14 cellular contexts compared by ENCODE assay signal in genomic region chr13:113838711-113839201, GRCh38. TPM values are rescaled to one million over a fixed set of nuclear protein-coding genes. Genes with fewer than 3 reads are reported as not detected.
DNase-seq lines count a peak whose midpoint lies in the region; ATAC-seq, FAIRE-seq and TF ChIP-seq lines count a peak whose summit lies in the region.
"Had no signal": no experiment of that assay in that cellular context is flagged by ENCODE, and none has a peak within 500 bp of the region (broad histone marks: within the 10 kb centered on the region; RNA-seq: fewer than 3 reads in every experiment).

No MANE protein-coding gene starts in this region.

- H3K27ac ChIP-seq in BLaER1 treated with 17β-estradiol and CSF1 and Interleukin-3, amounts not matched to agents 10 nM and 100 nM, result peak overlapping the region in 1 of 11 experiments; percentile 15; a peak in 1 of 22 replicates
- peak overlapping the region in 8 of 10 donors; percentile 54 to 97 (median 88) for H3K27ac ChIP-seq in heart right ventricle

- POLR2A ChIA-PET in activated CD4-positive, alpha-beta T cell treated with anti-CD3 and anti-CD28 coated beads, Interleukin-2, amount 10 ng/mL, durations not matched to agents 7 days and 5 days (lab: Charles Lee), result no interaction called here

- intact Hi-C loops in heart right ventricle (cut with DNase I), result no loop called here

- no peaks in the 10 kb centered on the region for H3K27me3 Mint-ChIP-seq in activated CD4-positive, alpha-beta T cell treated with anti-CD3 and anti-CD28 coated beads, Interleukin-2, amount 10 ng/mL, durations not matched to agents 7 days and 5 days
- H3K27me3 Mint-ChIP-seq: naive B cell had no signal

- H3K36me3 ChIP-seq in BLaER1 treated with 17β-estradiol and CSF1 and Interleukin-3, amounts not matched to agents 10 nM and 100 nM, result peaks cover 0 to 59% (median 21%) of the 10 kb centered on the region in 11 experiments; a peak in 18 of 22 replicates
- H3K36me3 ChIP-seq in heart right ventricle, result peaks cover 0 to 54% (median 13%) of the 10 kb centered on the region in 9 donors

- peak overlapping the region in 10 of 11 experiments; percentile 75 to 92 (median 82); a peak in 19 of 22 replicates for H3K4me2 ChIP-seq in BLaER1 treated with 17β-estradiol and CSF1 and Interleukin-3, amounts not matched to agents 10 nM and 100 nM

- H3K36me3 Mint-ChIP-seq in activated CD4-positive, alpha-beta T cell treated with anti-CD3 and anti-CD28 coated beads, Interleukin-2, amount 10 ng/mL, durations not matched to agents 7 days and 5 days (ENCODE audit: low read depth), result no peaks in the 10 kb centered on the region
- H3K36me3 Mint-ChIP-seq: naive B cell had no signal

- no peak overlapping the region for H3K4me3 Mint-ChIP-seq in activated CD4-positive, alpha-beta T cell treated with anti-CD3 and anti-CD28 coated beads, Interleukin-2, amount 10 ng/mL, durations not matched to agents 7 days and 5 days
- H3K4me3 Mint-ChIP-seq: activated T-helper 1 cell treated with anti-CD3 and anti-CD28 coated beads, Interleukin-12 subunit alpha, Interleukin-12 subunit beta, Interleukin-2, Interleukin-4 antibody, amounts not matched to agents 30 ng/mL and 10 ng/mL and 1 ng/mL, durations not matched to agents 14 hours and 24 hours and 36 hours; naive B cell; WTC11 had no signal

- no peak for FAIRE-seq in GM12892 (lab: Jason Lieb, UNC)
- no peak for FAIRE-seq in GM12891 (lab: Jason Lieb, UNC)

- DNase-seq in astrocyte of the cerebellum (ENCODE audit: low read depth) (no peak), heart right ventricle (peak in 1 of 2 donors; percentile 24), skeletal muscle cell (ENCODE audit: low read depth) (no peak), GM12892 (ENCODE audit: insufficient read length) (no peak), GM12891 (ENCODE audit: insufficient read length, low spot score) (no peak), G401 (ENCODE audit: low spot score) (no peak)
- DNase-seq in activated CD4-positive, alpha-beta T cell treated with anti-CD3 and anti-CD28 coated beads, Interleukin-2, amount 10 ng/mL, durations not matched to agents 7 days and 5 days, result no peak
- DNase-seq: H7, naive B cell, NCI-H345, SHP77 treated with DMSO at 0.1 percent for 48 hours had no signal

- H3K4me1 Mint-ChIP-seq in activated CD4-positive, alpha-beta T cell treated with anti-CD3 and anti-CD28 coated beads, Interleukin-2, amount 10 ng/mL, durations not matched to agents 7 days and 5 days, result peaks cover 22% of the 10 kb centered on the region

- TF ChIP-seq POLR2A in GM12892 (IDR thresholded peaks at IDR 0.05; ENCODE audit: low read depth, low read length), result no peak
- TF ChIP-seq POLR2A in GM12891 (IDR thresholded peaks at IDR 0.05; ENCODE audit: low read depth, low read length), result no peak

- in situ Hi-C loops in astrocyte of the cerebellum (cut with HindIII; ENCODE audit: low sequenced_read_pairs), result no loop called here
- in situ Hi-C loops in G401 (cut with HindIII; ENCODE audit: low sequenced_read_pairs), result no loop called here

- ATAC-seq in heart right ventricle, result no peak
- ATAC-seq: WTC11 had no signal

- H3K27me3 ChIP-seq in BLaER1 treated with 17β-estradiol and CSF1 and Interleukin-3, amounts not matched to agents 10 nM and 100 nM, result peaks cover 0 to 28% (median 4%) of the 10 kb centered on the region in 11 experiments; a peak in 9 of 22 replicates
- no peaks in the 10 kb centered on the region for H3K27me3 ChIP-seq in heart right ventricle

- peaks cover 58 to 88% (median 82%) of the 10 kb centered on the region in 11 experiments; a peak in 21 of 22 replicates for H4K20me1 ChIP-seq in BLaER1 treated with 17β-estradiol and CSF1 and Interleukin-3, amounts not matched to agents 10 nM and 100 nM

- H3K9me3 Mint-ChIP-seq in activated CD4-positive, alpha-beta T cell treated with anti-CD3 and anti-CD28 coated beads, Interleukin-2, amount 10 ng/mL, durations not matched to agents 7 days and 5 days, result peaks cover 5% of the 10 kb centered on the region
- H3K9me3 Mint-ChIP-seq: activated T-helper 1 cell treated with anti-CD3 and anti-CD28 coated beads, Interleukin-12 subunit alpha, Interleukin-12 subunit beta, Interleukin-2, Interleukin-4 antibody, amounts not matched to agents 30 ng/mL and 10 ng/mL and 1 ng/mL, durations not matched to agents 14 hours and 24 hours and 36 hours; WTC11 had no signal

- WGBS in heart right ventricle, 2 donors, result 72 to 82% methylated on average over 8 of the region's 8 CpGs

- H3K27ac Mint-ChIP-seq in activated CD4-positive, alpha-beta T cell treated with anti-CD3 and anti-CD28 coated beads, Interleukin-2, amount 10 ng/mL, durations not matched to agents 7 days and 5 days, result no peak overlapping the region
- H3K27ac Mint-ChIP-seq: activated T-helper 1 cell treated with anti-CD3 and anti-CD28 coated beads, Interleukin-12 subunit alpha, Interleukin-12 subunit beta, Interleukin-2, Interleukin-4 antibody, amounts not matched to agents 30 ng/mL and 10 ng/mL and 1 ng/mL, durations not matched to agents 14 hours and 24 hours and 36 hours; naive B cell had no signal

- no peak overlapping the region for H3K4me3 ChIP-seq in BLaER1 treated with 17β-estradiol and CSF1 and Interleukin-3, amounts not matched to agents 10 nM and 100 nM
- H3K4me3 ChIP-seq in astrocyte of the cerebellum (ENCODE audit: low read depth, low read length) (peak overlapping the region; percentile 11), heart right ventricle (peak overlapping the region in 2 of 10 donors; percentile 25 to 33), skeletal muscle cell (ENCODE audit: low read depth, low read length) (peak overlapping the region; percentile 57)

- no peak overlapping the region; a peak in 1 of 22 replicates for H3K9ac ChIP-seq in BLaER1 treated with 17β-estradiol and CSF1 and Interleukin-3, amounts not matched to agents 10 nM and 100 nM

- CTCF ChIA-PET in activated CD4-positive, alpha-beta T cell treated with anti-CD3 and anti-CD28 coated beads, Interleukin-2, amount 10 ng/mL, durations not matched to agents 7 days and 5 days (lab: Charles Lee), result no interaction called here

- no peak for TF ChIP-seq CTCF in astrocyte of the cerebellum (IDR thresholded peaks at IDR 0.05; ENCODE audit: low read depth, low read length, missing control alignments)
- no peak for TF ChIP-seq CTCF in heart right ventricle (IDR thresholded peaks at IDR 0.05)

- peaks cover 0 to 17% (median 0%) of the 10 kb centered on the region in 11 experiments; a peak in 7 of 22 replicates for H3K9me3 ChIP-seq in BLaER1 treated with 17β-estradiol and CSF1 and Interleukin-3, amounts not matched to agents 10 nM and 100 nM (replicated peaks in 1 of 11)
- no peaks in the 10 kb centered on the region for H3K9me3 ChIP-seq in heart right ventricle

- peaks cover 56 to 89% (median 85%) of the 10 kb centered on the region in 10 experiments for H3K4me1 ChIP-seq in BLaER1 treated with 17β-estradiol and CSF1 and Interleukin-3, amounts not matched to agents 10 nM and 100 nM
- H3K4me1 ChIP-seq in heart right ventricle, result peaks cover 34 to 65% (median 61%) of the 10 kb centered on the region in 9 donors

TF ChIP-seq in GM12891, 5 proteins besides CTCF, POLR2A, EP300 and RAD21:
- TF ChIP-seq POU2F2 (IDR thresholded peaks at IDR 0.05; ENCODE audit: low read depth, low read length), result no peak
- no peak for TF ChIP-seq TAF1 (IDR thresholded peaks at IDR 0.05; ENCODE audit: low read depth, low read length)
- no peak for TF ChIP-seq SPI1 (IDR thresholded peaks at IDR 0.05; ENCODE audit: low read depth, low read length)
- TF ChIP-seq PAX5 (IDR thresholded peaks at IDR 0.05; ENCODE audit: insufficient read depth, low read length, severe bottlenecking), result no peak
- no peak for TF ChIP-seq POLR2AphosphoS5 (IDR thresholded peaks at IDR 0.05; ENCODE audit: low read depth, low read length)

RNA-seq across cellular contexts. Expression of gene GAS6, which starts 25.1 kb away (rescaled TPM):
- 100 to 1,000 TPM; 146 to 223 (median 174) TPM for total RNA-seq in heart right ventricle
- 100 to 1,000 TPM; 113 to 280 TPM for polyA plus RNA-seq in heart right ventricle
- polyA plus RNA-seq in GM12892 (2012; ENCODE audit: missing spikeins), result 0.51 TPM
- under 1 TPM; 0.82 to 0.92 TPM for total RNA-seq in activated CD4-positive, alpha-beta T cell treated with anti-CD3 and anti-CD28 coated beads, Interleukin-2, amount 10 ng/mL, durations not matched to agents 7 days and 5 days
- 1.6 TPM for polyA plus RNA-seq in GM12891 (2012; ENCODE audit: low read depth, missing spikeins)
- total RNA-seq in G401 (2014; rRNA removed; shearing (Covaris generic)), result 16.0 and 16.2 TPM in 2 replicates

Comparison
In these comparisons a context has a peak if more than half of its experiments do, and no peak if none do; other contexts are left out.
1. H3K4me3 ChIP-seq: peak in astrocyte of the cerebellum (single experiment) and skeletal muscle cell (single experiment); none in BLaER1 treated with 17β-estradiol and CSF1 and Interleukin-3, amounts not matched to agents 10 nM and 100 nM (0 of 10).